ENCODE assay signal across 10 cellular contexts in genomic region chr17:44008205-44008909, GRCh38. TPM values are rescaled to one million over a fixed set of nuclear protein-coding genes. Genes with fewer than 3 reads are reported as not detected.
DNase-seq lines count a peak whose midpoint lies in the region; ATAC-seq and TF ChIP-seq lines count a peak whose summit lies in the region.
"Had no signal": no experiment of that assay in that cellular context is flagged by ENCODE, and none has a peak within 500 bp of the region (broad histone marks: within the 10 kb centered on the region; RNA-seq: fewer than 3 reads in every experiment).

No MANE protein-coding gene starts in this region.

- no peaks in the 10 kb centered on the region for H3K9me3 Mint-ChIP-seq in activated T-cell treated with anti-CD3 and anti-CD28 coated beads, Interleukin-2, amount 50 U/mL, for 24 hours
- no peaks in the 10 kb centered on the region for H3K9me3 Mint-ChIP-seq in stimulated activated naive B cell treated with anti-CD40 and anti-IgM and Interleukin-4, amounts not matched to agents 10 μg/mL and 1 μg/mL and 100 μg/mL, for 72 hours

- H3K27ac Mint-ChIP-seq in activated T-cell treated with anti-CD3 and anti-CD28 coated beads, Interleukin-2, amount 50 U/mL, for 24 hours: no peak overlapping the region
- peak overlapping the region; percentile 92 for H3K27ac Mint-ChIP-seq in T-helper 17 cell
- peak overlapping the region; percentile 1 for H3K27ac Mint-ChIP-seq in stimulated activated naive B cell treated with anti-CD40 and anti-IgM and Interleukin-4, amounts not matched to agents 10 μg/mL and 1 μg/mL and 100 μg/mL, for 72 hours

- peak overlapping the region; percentile 82 for H3K4me3 Mint-ChIP-seq in activated T-cell treated with anti-CD3 and anti-CD28 coated beads, Interleukin-2, amount 50 U/mL, for 24 hours
- H3K4me3 Mint-ChIP-seq in T-helper 17 cell: peak overlapping the region; percentile 94
- H3K4me3 Mint-ChIP-seq in stimulated activated naive B cell treated with anti-CD40 and anti-IgM and Interleukin-4, amounts not matched to agents 10 μg/mL and 1 μg/mL and 100 μg/mL, for 72 hours: peak overlapping the region; percentile 74 to 86

- peaks cover 28% of the 10 kb centered on the region for H3K4me1 Mint-ChIP-seq in activated T-cell treated with anti-CD3 and anti-CD28 coated beads, Interleukin-2, amount 50 U/mL, for 24 hours (ENCODE audit: low read depth)
- H3K4me1 Mint-ChIP-seq in T-helper 17 cell: peaks cover 24% of the 10 kb centered on the region
- peaks cover 32 to 53% of the 10 kb centered on the region in 2 donors for H3K4me1 Mint-ChIP-seq in stimulated activated naive B cell treated with anti-CD40 and anti-IgM and Interleukin-4, amounts not matched to agents 10 μg/mL and 1 μg/mL and 100 μg/mL, for 72 hours

- no peak for ATAC-seq in T-helper 17 cell
- ATAC-seq in stimulated activated naive B cell treated with anti-CD40 and anti-IgM and Interleukin-4, amounts not matched to agents 10 μg/mL and 1 μg/mL and 100 μg/mL, for 72 hours (replicated peaks): no peak
- ATAC-seq in GM21737 (IDR thresholded peaks at IDR 0.05; ENCODE audit: unreplicated experiment): no peak
- ATAC-seq in HG02763 (IDR thresholded peaks at IDR 0.05; ENCODE audit: unreplicated experiment): no peak

- H3K36me3 Mint-ChIP-seq in activated T-cell treated with anti-CD3 and anti-CD28 coated beads, Interleukin-2, amount 50 U/mL, for 24 hours (ENCODE audit: low read depth): peaks cover 28% of the 10 kb centered on the region
- H3K36me3 Mint-ChIP-seq in T-helper 17 cell (ENCODE audit: low read depth): peaks cover 5% of the 10 kb centered on the region
- peaks cover 15 to 17% of the 10 kb centered on the region in 2 donors for H3K36me3 Mint-ChIP-seq in stimulated activated naive B cell treated with anti-CD40 and anti-IgM and Interleukin-4, amounts not matched to agents 10 μg/mL and 1 μg/mL and 100 μg/mL, for 72 hours

- TF ChIP-seq CTCF in fibroblast of villous mesenchyme (IDR thresholded peaks at IDR 0.05; ENCODE audit: insufficient read depth, low read depth, low read length): no peak

- no peaks in the 10 kb centered on the region for H3K9me3 ChIP-seq in T-helper 17 cell (ENCODE audit: control insufficient read depth, low read length, poor library complexity, severe bottlenecking)
- H3K9me3 ChIP-seq: upper lobe of left lung had no signal

- H3K27me3 Mint-ChIP-seq in activated T-cell treated with anti-CD3 and anti-CD28 coated beads, Interleukin-2, amount 50 U/mL, for 24 hours: peaks cover 26% of the 10 kb centered on the region
- no peaks in the 10 kb centered on the region for H3K27me3 Mint-ChIP-seq in T-helper 17 cell
- peaks cover 18 to 20% of the 10 kb centered on the region in 2 donors for H3K27me3 Mint-ChIP-seq in stimulated activated naive B cell treated with anti-CD40 and anti-IgM and Interleukin-4, amounts not matched to agents 10 μg/mL and 1 μg/mL and 100 μg/mL, for 72 hours

- peak overlapping the region; percentile 77 for H3K4me3 ChIP-seq in fibroblast of villous mesenchyme (ENCODE audit: low read depth, low read length)

- no peak for DNase-seq in activated T-cell treated with anti-CD3 and anti-CD28 coated beads, Interleukin-2, amount 50 U/mL, for 24 hours
- DNase-seq in activated T-cell treated with anti-CD3 and anti-CD28 coated beads for 4 hours (no peak), T-helper 17 cell (no peak), fibroblast of villous mesenchyme (ENCODE audit: low read depth) (no peak), NOMO-1 (lab: John Stamatoyannopoulos, UW; ENCODE audit: unreplicated experiment in 2 of 2) (no peak)
- DNase-seq in stimulated activated naive B cell treated with anti-CD40 and anti-IgM and Interleukin-4, amounts not matched to agents 10 μg/mL and 1 μg/mL and 100 μg/mL, for 72 hours: no peak
- DNase-seq: NCI-H2081, upper lobe of left lung had no signal

RNA-seq across cellular contexts. Expression of gene NAGS, which starts 3.9 kb away (rescaled TPM):
- total RNA-seq in T-helper 17 cell (under 1 TPM; 0.21 to 0.42 TPM), fibroblast of villous mesenchyme (0.43 and 0.64 TPM in 2 replicates)

RNA-seq across cellular contexts. Expression of gene TMEM101, which starts 6.4 kb away (rescaled TPM):
- 10 to 100 TPM; 10.5 to 11.8 TPM for total RNA-seq in T-helper 17 cell
- 40.2 and 40.3 TPM in 2 replicates for total RNA-seq in fibroblast of villous mesenchyme

RNA-seq across cellular contexts. Expression of gene PYY, which starts 54.6 kb away (rescaled TPM):
- total RNA-seq in T-helper 17 cell: not detected
- not detected in 2 replicates for total RNA-seq in fibroblast of villous mesenchyme

RNA-seq across cellular contexts. Expression of gene LSM12, which starts 58.1 kb away (rescaled TPM):
- total RNA-seq in T-helper 17 cell: 10 to 100 TPM; 35.3 to 46.5 TPM
- 53.5 and 82.5 TPM in 2 replicates for total RNA-seq in fibroblast of villous mesenchyme
